8 cellular contexts compared by ENCODE assay signal in genomic region chr19:50697414-50698124, GRCh38. TPM values are rescaled to one million over a fixed set of nuclear protein-coding genes. Genes with fewer than 3 reads are reported as not detected.
"Had no signal": no experiment of that assay in that cellular context is flagged by ENCODE, and none has a peak within 500 bp of the region (broad histone marks: within the 10 kb centered on the region; RNA-seq: fewer than 3 reads in every experiment).

No MANE protein-coding gene starts in this region.

- H3K4me1 Mint-ChIP-seq: GM23338 had no signal

- H3K4me3 ChIP-seq: GM23338 had no signal

- H3K4me3 Mint-ChIP-seq: GM23338, HFFc6, IgD-negative memory B cell had no signal

- H3K9me3 Mint-ChIP-seq: H9, HFFc6 had no signal

- H3K27ac Mint-ChIP-seq: GM23338, H9, HFFc6 had no signal

- ATAC-seq: GM23338 had no signal

- H3K27ac ChIP-seq: HL-60 had no signal

- H3K36me3 Mint-ChIP-seq: IgD-negative memory B cell had no signal

- DNase-seq: H9, HCEC 1CT, HFFc6, KG1 had no signal

RNA-seq across cellular contexts. Expression of gene SHANK1, which starts 22.0 kb away (rescaled TPM):
- total RNA-seq: HepG2 had no signal

RNA-seq across cellular contexts. Expression of gene CLEC11A, which starts 25.6 kb away (rescaled TPM):
- total RNA-seq: HepG2 had no signal

RNA-seq across cellular contexts. Expression of gene C19orf81, which starts 48.3 kb away (rescaled TPM):
- total RNA-seq: HepG2 had no signal

RNA-seq across cellular contexts. Expression of gene SYT3, which starts 57.9 kb away (rescaled TPM):
- total RNA-seq: HepG2, HFFc6 had no signal
